1 cellular context compared by ENCODE assay signal in the genomic region with DNA sequence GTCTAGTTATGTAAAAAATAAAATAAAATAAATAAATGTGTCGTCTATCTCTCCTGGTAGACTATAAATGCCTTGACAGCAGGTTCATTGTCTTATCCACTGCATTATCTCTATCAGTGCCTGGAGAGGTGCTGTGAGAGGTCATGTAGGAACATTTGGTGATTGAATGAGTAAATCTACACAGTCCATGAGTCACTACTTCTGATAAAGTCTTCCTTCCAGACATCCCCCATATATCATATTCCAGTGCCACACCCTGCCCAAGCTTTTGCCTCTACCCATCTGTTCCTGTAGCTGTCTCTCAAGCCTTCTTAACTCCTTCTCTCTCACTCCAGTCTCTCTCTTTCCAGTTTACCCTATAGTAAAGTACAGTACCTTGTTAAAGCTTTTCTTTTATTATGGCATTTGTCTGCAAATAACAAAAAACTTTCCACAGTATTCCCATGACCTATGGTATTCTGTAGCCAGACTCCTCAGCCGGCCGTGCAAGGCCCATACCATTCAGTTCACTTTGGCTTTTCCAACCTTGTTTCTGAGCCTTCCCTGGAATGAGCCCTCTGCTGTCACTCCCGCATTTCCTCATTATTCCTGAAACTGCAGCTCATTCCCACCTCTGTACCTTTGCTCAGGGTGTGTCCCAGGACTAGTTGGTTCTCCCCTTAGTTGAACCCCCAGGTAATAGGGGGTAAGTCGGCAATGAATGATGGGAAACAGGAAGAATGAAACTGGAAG.
TF ChIP-seq lines count a peak whose summit lies in the region.

No MANE protein-coding gene starts in this region.

TF ChIP-seq in K562, 482 proteins besides CTCF, POLR2A, EP300 and RAD21 (continued from another document):
- TF ChIP-seq, protein P1, sequence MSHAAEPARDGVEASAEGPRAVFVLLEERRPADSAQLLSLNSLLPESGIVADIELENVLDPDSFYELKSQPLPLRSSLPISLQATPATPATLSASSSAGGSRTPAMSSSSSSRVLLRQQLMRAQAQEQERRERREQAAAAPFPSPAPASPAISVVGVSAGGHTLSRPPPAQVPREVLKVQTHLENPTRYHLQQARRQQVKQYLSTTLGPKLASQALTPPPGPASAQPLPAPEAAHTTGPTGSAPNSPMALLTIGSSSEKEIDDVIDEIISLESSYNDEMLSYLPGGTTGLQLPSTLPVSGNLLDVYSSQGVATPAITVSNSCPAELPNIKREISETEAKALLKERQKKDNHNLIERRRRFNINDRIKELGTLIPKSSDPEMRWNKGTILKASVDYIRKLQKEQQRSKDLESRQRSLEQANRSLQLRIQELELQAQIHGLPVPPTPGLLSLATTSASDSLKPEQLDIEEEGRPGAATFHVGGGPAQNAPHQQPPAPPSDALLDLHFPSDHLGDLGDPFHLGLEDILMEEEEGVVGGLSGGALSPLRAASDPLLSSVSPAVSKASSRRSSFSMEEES (CRISPR knock-in tag; IDR thresholded peaks at IDR 0.05) = no peak
- no peak for TF ChIP-seq ZNF354B (CRISPR knock-in tag; IDR thresholded peaks at IDR 0.05)
- TF ChIP-seq MAFF (IDR thresholded peaks at IDR 0.05; ENCODE audit: low read length) = no peak
- TF ChIP-seq, protein P2, sequence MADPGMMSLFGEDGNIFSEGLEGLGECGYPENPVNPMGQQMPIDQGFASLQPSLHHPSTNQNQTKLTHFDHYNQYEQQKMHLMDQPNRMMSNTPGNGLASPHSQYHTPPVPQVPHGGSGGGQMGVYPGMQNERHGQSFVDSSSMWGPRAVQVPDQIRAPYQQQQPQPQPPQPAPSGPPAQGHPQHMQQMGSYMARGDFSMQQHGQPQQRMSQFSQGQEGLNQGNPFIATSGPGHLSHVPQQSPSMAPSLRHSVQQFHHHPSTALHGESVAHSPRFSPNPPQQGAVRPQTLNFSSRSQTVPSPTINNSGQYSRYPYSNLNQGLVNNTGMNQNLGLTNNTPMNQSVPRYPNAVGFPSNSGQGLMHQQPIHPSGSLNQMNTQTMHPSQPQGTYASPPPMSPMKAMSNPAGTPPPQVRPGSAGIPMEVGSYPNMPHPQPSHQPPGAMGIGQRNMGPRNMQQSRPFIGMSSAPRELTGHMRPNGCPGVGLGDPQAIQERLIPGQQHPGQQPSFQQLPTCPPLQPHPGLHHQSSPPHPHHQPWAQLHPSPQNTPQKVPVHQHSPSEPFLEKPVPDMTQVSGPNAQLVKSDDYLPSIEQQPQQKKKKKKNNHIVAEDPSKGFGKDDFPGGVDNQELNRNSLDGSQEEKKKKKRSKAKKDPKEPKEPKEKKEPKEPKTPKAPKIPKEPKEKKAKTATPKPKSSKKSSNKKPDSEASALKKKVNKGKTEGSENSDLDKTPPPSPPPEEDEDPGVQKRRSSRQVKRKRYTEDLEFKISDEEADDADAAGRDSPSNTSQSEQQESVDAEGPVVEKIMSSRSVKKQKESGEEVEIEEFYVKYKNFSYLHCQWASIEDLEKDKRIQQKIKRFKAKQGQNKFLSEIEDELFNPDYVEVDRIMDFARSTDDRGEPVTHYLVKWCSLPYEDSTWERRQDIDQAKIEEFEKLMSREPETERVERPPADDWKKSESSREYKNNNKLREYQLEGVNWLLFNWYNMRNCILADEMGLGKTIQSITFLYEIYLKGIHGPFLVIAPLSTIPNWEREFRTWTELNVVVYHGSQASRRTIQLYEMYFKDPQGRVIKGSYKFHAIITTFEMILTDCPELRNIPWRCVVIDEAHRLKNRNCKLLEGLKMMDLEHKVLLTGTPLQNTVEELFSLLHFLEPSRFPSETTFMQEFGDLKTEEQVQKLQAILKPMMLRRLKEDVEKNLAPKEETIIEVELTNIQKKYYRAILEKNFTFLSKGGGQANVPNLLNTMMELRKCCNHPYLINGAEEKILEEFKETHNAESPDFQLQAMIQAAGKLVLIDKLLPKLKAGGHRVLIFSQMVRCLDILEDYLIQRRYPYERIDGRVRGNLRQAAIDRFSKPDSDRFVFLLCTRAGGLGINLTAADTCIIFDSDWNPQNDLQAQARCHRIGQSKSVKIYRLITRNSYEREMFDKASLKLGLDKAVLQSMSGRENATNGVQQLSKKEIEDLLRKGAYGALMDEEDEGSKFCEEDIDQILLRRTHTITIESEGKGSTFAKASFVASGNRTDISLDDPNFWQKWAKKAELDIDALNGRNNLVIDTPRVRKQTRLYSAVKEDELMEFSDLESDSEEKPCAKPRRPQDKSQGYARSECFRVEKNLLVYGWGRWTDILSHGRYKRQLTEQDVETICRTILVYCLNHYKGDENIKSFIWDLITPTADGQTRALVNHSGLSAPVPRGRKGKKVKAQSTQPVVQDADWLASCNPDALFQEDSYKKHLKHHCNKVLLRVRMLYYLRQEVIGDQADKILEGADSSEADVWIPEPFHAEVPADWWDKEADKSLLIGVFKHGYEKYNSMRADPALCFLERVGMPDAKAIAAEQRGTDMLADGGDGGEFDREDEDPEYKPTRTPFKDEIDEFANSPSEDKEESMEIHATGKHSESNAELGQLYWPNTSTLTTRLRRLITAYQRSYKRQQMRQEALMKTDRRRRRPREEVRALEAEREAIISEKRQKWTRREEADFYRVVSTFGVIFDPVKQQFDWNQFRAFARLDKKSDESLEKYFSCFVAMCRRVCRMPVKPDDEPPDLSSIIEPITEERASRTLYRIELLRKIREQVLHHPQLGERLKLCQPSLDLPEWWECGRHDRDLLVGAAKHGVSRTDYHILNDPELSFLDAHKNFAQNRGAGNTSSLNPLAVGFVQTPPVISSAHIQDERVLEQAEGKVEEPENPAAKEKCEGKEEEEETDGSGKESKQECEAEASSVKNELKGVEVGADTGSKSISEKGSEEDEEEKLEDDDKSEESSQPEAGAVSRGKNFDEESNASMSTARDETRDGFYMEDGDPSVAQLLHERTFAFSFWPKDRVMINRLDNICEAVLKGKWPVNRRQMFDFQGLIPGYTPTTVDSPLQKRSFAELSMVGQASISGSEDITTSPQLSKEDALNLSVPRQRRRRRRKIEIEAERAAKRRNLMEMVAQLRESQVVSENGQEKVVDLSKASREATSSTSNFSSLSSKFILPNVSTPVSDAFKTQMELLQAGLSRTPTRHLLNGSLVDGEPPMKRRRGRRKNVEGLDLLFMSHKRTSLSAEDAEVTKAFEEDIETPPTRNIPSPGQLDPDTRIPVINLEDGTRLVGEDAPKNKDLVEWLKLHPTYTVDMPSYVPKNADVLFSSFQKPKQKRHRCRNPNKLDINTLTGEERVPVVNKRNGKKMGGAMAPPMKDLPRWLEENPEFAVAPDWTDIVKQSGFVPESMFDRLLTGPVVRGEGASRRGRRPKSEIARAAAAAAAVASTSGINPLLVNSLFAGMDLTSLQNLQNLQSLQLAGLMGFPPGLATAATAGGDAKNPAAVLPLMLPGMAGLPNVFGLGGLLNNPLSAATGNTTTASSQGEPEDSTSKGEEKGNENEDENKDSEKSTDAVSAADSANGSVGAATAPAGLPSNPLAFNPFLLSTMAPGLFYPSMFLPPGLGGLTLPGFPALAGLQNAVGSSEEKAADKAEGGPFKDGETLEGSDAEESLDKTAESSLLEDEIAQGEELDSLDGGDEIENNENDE (IDR thresholded peaks at IDR 0.05; ENCODE audit: low read depth, low read length) = no peak
